In genomic region chr4:102823897-102824296, GRCh38 we compare ENCODE assay signal across 9 cellular contexts. TPM values are rescaled to one million over a fixed set of nuclear protein-coding genes. Genes with fewer than 3 reads are reported as not detected.
A peak's percentile ranks its signal among the peaks of the same experiment; 100 is the strongest.
DNase-seq lines count a peak whose midpoint lies in the region; ATAC-seq and TF ChIP-seq lines count a peak whose summit lies in the region.
"Had no signal": no experiment of that assay in that cellular context is flagged by ENCODE, and none has a peak within 500 bp of the region (broad histone marks: within the 10 kb centered on the region; RNA-seq: fewer than 3 reads in every experiment).

No MANE protein-coding gene starts in this region.

- no peaks in the 10 kb centered on the region for H3K9me3 ChIP-seq in A673 (ENCODE audit: low read depth, low read length, poor library complexity, severe bottlenecking)
- H3K9me3 ChIP-seq in mononuclear cell (ENCODE audit: low read depth, low read length) = no peaks in the 10 kb centered on the region

- no peak overlapping the region for H3K27ac ChIP-seq in A673 (ENCODE audit: low read depth, low read length, poor library complexity, severe bottlenecking)

- peaks cover 39% of the 10 kb centered on the region for H3K4me1 Mint-ChIP-seq in chondrocyte (ENCODE audit: low read depth)

- POLR2A ChIA-PET in A673 (lab: Charles Lee; ENCODE audit: low non-redundant PET) = no interaction called here

- H3K4me3 ChIP-seq in A673 (ENCODE audit: low read depth, low read length, poor library complexity, severe bottlenecking) (peak overlapping the region; percentile 98), mononuclear cell (ENCODE audit: low read length) (peak overlapping the region; percentile 96)

- no peaks in the 10 kb centered on the region for H3K9me3 Mint-ChIP-seq in chondrocyte (ENCODE audit: low read depth)

- intact Hi-C loops in A673 (cut with micrococcal nuclease; ENCODE audit: unreplicated experiment) = no loop called here

- no peak overlapping the region for H3K4me3 Mint-ChIP-seq in chondrocyte (ENCODE audit: unreplicated experiment)

- ATAC-seq in GM21737 (IDR thresholded peaks at IDR 0.05; ENCODE audit: unreplicated experiment) (no peak), GM21576 (IDR thresholded peaks at IDR 0.05; ENCODE audit: unreplicated experiment) (no peak), HG02759 (IDR thresholded peaks at IDR 0.05; ENCODE audit: unreplicated experiment) (no peak)

- peaks cover 32% of the 10 kb centered on the region for H3K36me3 ChIP-seq in A673 (ENCODE audit: insufficient read depth, low read length, poor library complexity, severe bottlenecking)

- CTCF ChIA-PET in A673 (lab: Charles Lee) = no interaction called here

- H3K27ac Mint-ChIP-seq in chondrocyte (ENCODE audit: unreplicated experiment) = peak overlapping the region; percentile 63

- DNase-seq in A673 (ENCODE audit: low spot score) (no peak), HCEC 1CT (peak; percentile 17), chondrocyte (ENCODE audit: low spot score) (no peak), NCI-H2227 treated with DMSO at 0.1 percent for 48 hours (lab: John Stamatoyannopoulos, UW) (no peak)
- DNase-seq: SIG-M5 had no signal

- H3K4me1 ChIP-seq in A673 (ENCODE audit: insufficient read depth, low read length, poor library complexity, severe bottlenecking) = peaks cover 53% of the 10 kb centered on the region
- H3K4me1 ChIP-seq in mononuclear cell (ENCODE audit: insufficient read depth, low read length) = peaks cover 54% of the 10 kb centered on the region

- TF ChIP-seq CTCF in A673 (conservative IDR thresholded peaks at IDR 0.05; ENCODE audit: low read depth, low read length) = no peak
- no peak for TF ChIP-seq CTCF in chondrocyte (IDR thresholded peaks at IDR 0.05)

- H3K27me3 ChIP-seq in A673 (replicated peaks; ENCODE audit: insufficient read depth, low read depth, low read length, poor library complexity) (no peaks in the 10 kb centered on the region), mononuclear cell (ENCODE audit: insufficient read depth, low read length) (no peaks in the 10 kb centered on the region)

- no peaks in the 10 kb centered on the region for H3K27me3 Mint-ChIP-seq in chondrocyte (ENCODE audit: low read depth)

- H3K36me3 Mint-ChIP-seq in chondrocyte (ENCODE audit: low read depth) = no peaks in the 10 kb centered on the region

- no TSS peak for BruUV-seq in A673 (replicated peaks; lab: Mats Ljungman, UMichigan)

RNA-seq across cellular contexts. Expression of gene UBE2D3, which starts 3.5 kb away (rescaled TPM):
- total RNA-seq in A673 (2021) (354 and 378 TPM in 2 replicates), chondrocyte (227 to 235 TPM (median 234 TPM) in 3 replicates), mononuclear cell (711 TPM)

RNA-seq across cellular contexts. Expression of gene CISD2, which starts 44.9 kb away (rescaled TPM):
- total RNA-seq in A673 (2021) = 40.2 and 49.3 TPM in 2 replicates
- total RNA-seq in chondrocyte = 20.7 to 30.9 TPM (median 29.7 TPM) in 3 replicates
- total RNA-seq in mononuclear cell = 11.9 TPM
